Comparison of ENCODE assay signal across 25 cellular contexts in genomic region chr2:396903-397302, GRCh38.
"Had no signal": no experiment of that assay in that cellular context is flagged by ENCODE, and none has a peak within 500 bp of the region (broad histone marks: within the 10 kb centered on the region; RNA-seq: fewer than 3 reads in every experiment).

No MANE protein-coding gene starts in this region.

- H3K27ac ChIP-seq: pancreas, prostate gland, right lobe of liver, sigmoid colon, stomach, thoracic aorta, thyroid gland, tibial nerve, upper lobe of left lung, vagina had no signal

- H3K4me1 ChIP-seq: pancreas, prostate gland, right lobe of liver, sigmoid colon, stomach, thyroid gland, tibial nerve, upper lobe of left lung, vagina had no signal

- H3K36me3 Mint-ChIP-seq: naive thymus-derived CD8-positive, alpha-beta T cell; natural killer cell treated with Interleukin-12 subunit alpha and Interleukin-12 subunit beta and Interleukin-15 and Interleukin-18, amount 100 ng/mL, for 72 hours; stimulated activated effector memory CD8-positive, alpha-beta T cell treated with anti-CD3 and anti-CD28 coated beads, Interleukin-12 subunit alpha, Interleukin-12 subunit beta, amount 100 ng/mL, for 72 hours; stimulated activated naive B cell treated with anti-CD40 and anti-IgM and Interleukin-4, amounts not matched to agents 10 μg/mL and 1 μg/mL and 100 μg/mL, for 72 hours had no signal

- H3K27ac Mint-ChIP-seq: natural killer cell treated with Interleukin-12 subunit alpha and Interleukin-12 subunit beta and Interleukin-15 and Interleukin-18, amount 100 ng/mL, for 72 hours; nephron progenitor cell; stimulated activated effector memory CD8-positive, alpha-beta T cell treated with anti-CD3 and anti-CD28 coated beads, Interleukin-12 subunit alpha, Interleukin-12 subunit beta, amount 100 ng/mL, for 72 hours; stimulated activated naive B cell treated with anti-CD40 and anti-IgM and Interleukin-4, amounts not matched to agents 10 μg/mL and 1 μg/mL and 100 μg/mL, for 72 hours; stimulated activated naive CD8-positive, alpha-beta T cell treated with anti-CD3 and anti-CD28 coated beads, Interleukin-15, Interleukin-2, amounts not matched to agents 100 ng/mL and 50 ng/mL, for 24 hours had no signal

- H3K27me3 ChIP-seq: pancreas, right lobe of liver, thyroid gland, tibial nerve, upper lobe of left lung, vagina had no signal

- H3K27me3 Mint-ChIP-seq: naive thymus-derived CD8-positive, alpha-beta T cell; stimulated activated naive B cell treated with anti-CD40 and anti-IgM and Interleukin-4, amounts not matched to agents 10 μg/mL and 1 μg/mL and 100 μg/mL, for 72 hours; stimulated activated naive CD8-positive, alpha-beta T cell treated with anti-CD3 and anti-CD28 coated beads, Interleukin-15, Interleukin-2, amounts not matched to agents 100 ng/mL and 50 ng/mL, for 24 hours had no signal

- H3K4me3 Mint-ChIP-seq: naive thymus-derived CD8-positive, alpha-beta T cell; natural killer cell treated with Interleukin-12 subunit alpha and Interleukin-12 subunit beta and Interleukin-15 and Interleukin-18, amount 100 ng/mL, for 72 hours; nephron progenitor cell; neural crest cell; stimulated activated effector memory CD8-positive, alpha-beta T cell treated with anti-CD3 and anti-CD28 coated beads, Interleukin-12 subunit alpha, Interleukin-12 subunit beta, amount 100 ng/mL, for 72 hours; stimulated activated naive B cell treated with anti-CD40 and anti-IgM and Interleukin-4, amounts not matched to agents 10 μg/mL and 1 μg/mL and 100 μg/mL, for 72 hours; stimulated activated naive CD8-positive, alpha-beta T cell treated with anti-CD3 and anti-CD28 coated beads, Interleukin-15, Interleukin-2, amounts not matched to agents 100 ng/mL and 50 ng/mL, for 24 hours had no signal

- H3K9me3 ChIP-seq: pancreas, prostate gland, right lobe of liver, sigmoid colon, stomach, thoracic aorta, thyroid gland, tibial nerve, upper lobe of left lung, vagina had no signal

- DNase-seq: naive thymus-derived CD8-positive, alpha-beta T cell; nephron progenitor cell; occipital lobe; pancreas; right cardiac atrium; right lobe of liver; sigmoid colon; small intestine; stimulated activated CD4-positive, alpha-beta T cell treated with anti-CD3 and anti-CD28 coated beads, Interleukin-15, amount 100 ng/mL, for 24 hours; stimulated activated CD4-positive, alpha-beta T cell treated with anti-CD3 and anti-CD28 coated beads, Interleukin-2, amount 100 ng/mL, for 24 hours; stimulated activated CD4-positive, alpha-beta T cell treated with anti-CD3 and anti-CD28 coated beads, Interleukin-2, amount 100 ng/mL, for 48 hours; stimulated activated CD4-positive, alpha-beta T cell treated with anti-CD3 and anti-CD28 coated beads, Interleukin-4, amount 100 ng/mL, for 24 hours; stimulated activated naive B cell treated with anti-CD40 and anti-IgM and Interleukin-4, amounts not matched to agents 10 μg/mL and 1 μg/mL and 100 μg/mL, for 72 hours; stimulated activated naive CD4-positive, alpha-beta T cell treated with Interleukin-2 at 50 U/mL for 16 hours; stomach; thyroid gland; upper lobe of left lung had no signal

- H3K4me3 ChIP-seq: pancreas, prostate gland, right lobe of liver, sigmoid colon, stomach, thoracic aorta, thyroid gland, tibial nerve, upper lobe of left lung, vagina had no signal

- H3K36me3 ChIP-seq: pancreas, prostate gland, right lobe of liver, sigmoid colon, stomach, thoracic aorta, thyroid gland, tibial nerve, upper lobe of left lung, vagina had no signal

- H3K9me3 Mint-ChIP-seq: naive thymus-derived CD8-positive, alpha-beta T cell; natural killer cell treated with Interleukin-12 subunit alpha and Interleukin-12 subunit beta and Interleukin-15 and Interleukin-18, amount 100 ng/mL, for 72 hours; nephron progenitor cell; neural crest cell; stimulated activated effector memory CD8-positive, alpha-beta T cell treated with anti-CD3 and anti-CD28 coated beads, Interleukin-12 subunit alpha, Interleukin-12 subunit beta, amount 100 ng/mL, for 72 hours; stimulated activated naive B cell treated with anti-CD40 and anti-IgM and Interleukin-4, amounts not matched to agents 10 μg/mL and 1 μg/mL and 100 μg/mL, for 72 hours; stimulated activated naive CD8-positive, alpha-beta T cell treated with anti-CD3 and anti-CD28 coated beads, Interleukin-15, Interleukin-2, amounts not matched to agents 100 ng/mL and 50 ng/mL, for 24 hours had no signal
